In the genomic region with DNA sequence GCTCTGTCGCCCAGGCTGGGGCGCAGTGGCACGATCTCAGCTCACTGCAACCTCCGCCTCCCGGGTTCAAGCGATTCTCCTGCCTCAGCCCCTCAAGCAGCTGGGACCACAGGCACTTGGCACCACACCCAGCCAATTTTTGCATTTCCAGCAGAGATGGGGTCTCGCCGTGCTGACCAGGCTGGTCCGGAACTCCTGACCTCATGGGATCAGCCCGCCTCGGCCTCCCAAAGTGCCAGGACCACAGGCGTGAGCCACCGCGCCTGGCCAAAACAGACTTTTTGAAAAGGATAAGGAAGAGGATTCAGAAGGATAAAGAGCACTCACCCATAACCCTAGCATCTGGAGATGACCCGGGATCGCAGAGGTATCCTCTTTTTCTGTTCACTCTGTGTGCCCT, we compare ENCODE assay signal across 20 cellular contexts.
"Had no signal": no experiment of that assay in that cellular context is flagged by ENCODE, and none has a peak within 500 bp of the region (broad histone marks: within the 10 kb centered on the region; RNA-seq: fewer than 3 reads in every experiment).

No MANE protein-coding gene starts in this region.

- H3K4me1 Mint-ChIP-seq: memory B cell, mesothelial cell of epicardium had no signal

- H3K4me3 Mint-ChIP-seq: immature natural killer cell, memory B cell, mesothelial cell of epicardium had no signal

- H3K27me3 Mint-ChIP-seq: memory B cell, naive B cell had no signal

- H3K9me3 Mint-ChIP-seq: memory B cell had no signal

- DNase-seq: hippocampal formation, hypothalamus, immature natural killer cell, islet precursor cell, kidney, kidney glomerular epithelial cell, left cardiac atrium, left colon, left lung, left ventricle myocardium inferior, left ventricle myocardium superior, lower lobe of right lung, mammary epithelial cell, mesenchymal stem cell, mesendoderm, midbrain, mucosa of descending colon, naive B cell had no signal

- H3K36me3 Mint-ChIP-seq: immature natural killer cell, memory B cell, naive B cell had no signal

- H3K27ac Mint-ChIP-seq: immature natural killer cell, memory B cell, mesothelial cell of epicardium had no signal
